In the genomic region with DNA sequence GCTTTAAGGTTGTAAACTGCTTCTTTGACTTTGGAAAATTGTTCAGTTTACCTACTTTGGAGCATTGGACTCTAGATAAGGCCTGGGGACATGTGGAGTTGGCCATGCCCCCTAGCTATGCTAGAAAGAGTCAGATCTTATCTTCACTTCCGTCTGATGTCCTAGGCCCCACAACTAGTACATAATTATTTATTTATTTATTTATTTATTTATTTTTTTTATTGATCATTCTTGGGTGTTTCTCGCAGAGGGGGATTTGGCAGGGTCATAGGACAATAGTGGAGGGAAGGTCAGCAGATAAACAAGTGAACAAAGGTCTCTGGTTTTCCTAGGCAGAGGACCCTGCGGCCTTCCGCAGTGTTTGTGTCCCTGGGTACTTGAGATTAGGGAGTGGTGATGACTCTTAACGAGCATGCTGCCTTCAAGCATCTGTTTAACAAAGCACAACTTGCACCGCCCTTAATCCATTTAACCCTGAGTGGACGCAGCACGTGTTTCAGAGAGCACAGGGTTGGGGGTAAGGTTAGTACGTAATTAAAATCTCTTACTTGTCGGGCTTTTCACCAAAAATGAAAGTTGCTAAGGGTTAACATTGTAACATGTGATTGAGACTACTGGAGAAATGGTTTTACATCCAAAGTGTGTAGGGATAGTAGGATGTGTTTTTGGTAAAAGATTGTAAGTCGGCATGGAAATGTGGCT, we compare ENCODE assay signal across 1 cellular context.
TF ChIP-seq lines count a peak whose summit lies in the region.
"Not testable (repeated sequence)": the region's sequence is repeated elsewhere in the genome, so short reads cannot be mapped to it uniquely, and the experiment has no call there.

No MANE protein-coding gene starts in this region.

TF ChIP-seq in K562, 482 proteins besides CTCF, POLR2A, EP300 and RAD21 (continued from another document and continues in another):
- TF ChIP-seq FOXM1 (IDR thresholded peaks at IDR 0.05; ENCODE audit: low read depth) (0 out of 2 replicates have a peak, but pooled peaks have one; percentile 36), USF2 (CRISPR knock-in tag; IDR thresholded peaks at IDR 0.05) (peak; percentile 58), TAF9B (IDR thresholded peaks at IDR 0.05; ENCODE audit: partially characterized antibody) (peak; percentile 78), ATF7 (IDR thresholded peaks at IDR 0.05) (0 out of 2 replicates have a peak, but pooled peaks have one; percentile 9), ZEB2 (IDR thresholded peaks at IDR 0.05) (0 out of 2 replicates have a peak, but pooled peaks have one; percentile 13), TEAD1 (CRISPR knock-in tag; IDR thresholded peaks at IDR 0.05) (0 out of 4 replicates have a peak, but pooled peaks of 1 of the 2 experiments have one; percentile 45), SUPT5H (IDR thresholded peaks at IDR 0.05) (peak; percentile 75), KLF6 (CRISPR knock-in tag; IDR thresholded peaks at IDR 0.05; ENCODE audit: borderline replicate concordance) (0 out of 2 replicates have a peak, but pooled peaks have one; percentile 32), TEAD4 (IDR thresholded peaks at IDR 0.05; ENCODE audit: low read length) (peak; percentile 37), FOSL1 (tag; conservative IDR thresholded peaks at IDR 0.05) (peak; percentile 60), PML (IDR thresholded peaks at IDR 0.05; ENCODE audit: low read length) (0 out of 2 replicates have a peak, but pooled peaks have one; percentile 11), NFIC (IDR thresholded peaks at IDR 0.05) (peak; percentile 31; the same call in 1 of the 2 replicates), ZKSCAN8 (CRISPR knock-in tag; IDR thresholded peaks at IDR 0.05) (0 out of 2 replicates have a peak, but pooled peaks have one; percentile 50), CXXC5 (CRISPR knock-in tag; IDR thresholded peaks at IDR 0.05) (peak; percentile 59; the same call in 1 of the 2 replicates), KDM1A (IDR thresholded peaks at IDR 0.05) (peak; percentile 83 to 85), ZBTB17 (CRISPR knock-in tag; IDR thresholded peaks at IDR 0.05) (0 out of 2 replicates have a peak, but pooled peaks have one; percentile 20), TAF1 (IDR thresholded peaks at IDR 0.05; ENCODE audit: control insufficient read depth, extremely low read depth, insufficient read depth, low read length, severe bottlenecking) (peak; percentile 32), L3MBTL2 (IDR thresholded peaks at IDR 0.05) (peak; percentile 96), SOX6 (IDR thresholded peaks at IDR 0.05) (peak; percentile 88), ARID1B (IDR thresholded peaks at IDR 0.05) (peak; percentile 84), ATF1 (tag; IDR thresholded peaks at IDR 0.05) (peak; percentile 63), VEZF1 (CRISPR knock-in tag; IDR thresholded peaks at IDR 0.05) (peak; percentile 48), ZFX (CRISPR knock-in tag; IDR thresholded peaks at IDR 0.05) (0 out of 2 replicates have a peak, but pooled peaks have one; percentile 35), RBFOX2 (IDR thresholded peaks at IDR 0.05; ENCODE audit: low read depth, low read length) (peak; percentile 31; the same call in 1 of the 2 replicates)
- not testable (repeated sequence) for TF ChIP-seq FOXM1 (CRISPR knock-in tag; IDR thresholded peaks at IDR 0.05; ENCODE audit: low read depth); TEAD4 (CRISPR knock-in tag; IDR thresholded peaks at IDR 0.05; ENCODE audit: borderline replicate concordance); ATF1 (CRISPR knock-in tag; IDR thresholded peaks at IDR 0.05)
- TF ChIP-seq, protein P1, sequence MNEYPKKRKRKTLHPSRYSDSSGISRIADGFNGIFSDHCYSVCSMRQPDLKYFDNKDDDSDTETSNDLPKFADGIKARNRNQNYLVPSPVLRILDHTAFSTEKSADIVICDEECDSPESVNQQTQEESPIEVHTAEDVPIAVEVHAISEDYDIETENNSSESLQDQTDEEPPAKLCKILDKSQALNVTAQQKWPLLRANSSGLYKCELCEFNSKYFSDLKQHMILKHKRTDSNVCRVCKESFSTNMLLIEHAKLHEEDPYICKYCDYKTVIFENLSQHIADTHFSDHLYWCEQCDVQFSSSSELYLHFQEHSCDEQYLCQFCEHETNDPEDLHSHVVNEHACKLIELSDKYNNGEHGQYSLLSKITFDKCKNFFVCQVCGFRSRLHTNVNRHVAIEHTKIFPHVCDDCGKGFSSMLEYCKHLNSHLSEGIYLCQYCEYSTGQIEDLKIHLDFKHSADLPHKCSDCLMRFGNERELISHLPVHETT (CRISPR knock-in tag; conservative IDR thresholded peaks at IDR 0.05 in 1 of 2, IDR thresholded peaks at IDR 0.05 in 1 of 2), result peak in 1 of 2 experiments; percentile 54; a peak in 1 of 4 replicates
- TF ChIP-seq, protein P2, sequence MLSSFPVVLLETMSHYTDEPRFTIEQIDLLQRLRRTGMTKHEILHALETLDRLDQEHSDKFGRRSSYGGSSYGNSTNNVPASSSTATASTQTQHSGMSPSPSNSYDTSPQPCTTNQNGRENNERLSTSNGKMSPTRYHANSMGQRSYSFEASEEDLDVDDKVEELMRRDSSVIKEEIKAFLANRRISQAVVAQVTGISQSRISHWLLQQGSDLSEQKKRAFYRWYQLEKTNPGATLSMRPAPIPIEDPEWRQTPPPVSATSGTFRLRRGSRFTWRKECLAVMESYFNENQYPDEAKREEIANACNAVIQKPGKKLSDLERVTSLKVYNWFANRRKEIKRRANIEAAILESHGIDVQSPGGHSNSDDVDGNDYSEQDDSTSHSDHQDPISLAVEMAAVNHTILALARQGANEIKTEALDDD (IDR thresholded peaks at IDR 0.05), result peak; percentile 98
- TF ChIP-seq, protein P3, sequence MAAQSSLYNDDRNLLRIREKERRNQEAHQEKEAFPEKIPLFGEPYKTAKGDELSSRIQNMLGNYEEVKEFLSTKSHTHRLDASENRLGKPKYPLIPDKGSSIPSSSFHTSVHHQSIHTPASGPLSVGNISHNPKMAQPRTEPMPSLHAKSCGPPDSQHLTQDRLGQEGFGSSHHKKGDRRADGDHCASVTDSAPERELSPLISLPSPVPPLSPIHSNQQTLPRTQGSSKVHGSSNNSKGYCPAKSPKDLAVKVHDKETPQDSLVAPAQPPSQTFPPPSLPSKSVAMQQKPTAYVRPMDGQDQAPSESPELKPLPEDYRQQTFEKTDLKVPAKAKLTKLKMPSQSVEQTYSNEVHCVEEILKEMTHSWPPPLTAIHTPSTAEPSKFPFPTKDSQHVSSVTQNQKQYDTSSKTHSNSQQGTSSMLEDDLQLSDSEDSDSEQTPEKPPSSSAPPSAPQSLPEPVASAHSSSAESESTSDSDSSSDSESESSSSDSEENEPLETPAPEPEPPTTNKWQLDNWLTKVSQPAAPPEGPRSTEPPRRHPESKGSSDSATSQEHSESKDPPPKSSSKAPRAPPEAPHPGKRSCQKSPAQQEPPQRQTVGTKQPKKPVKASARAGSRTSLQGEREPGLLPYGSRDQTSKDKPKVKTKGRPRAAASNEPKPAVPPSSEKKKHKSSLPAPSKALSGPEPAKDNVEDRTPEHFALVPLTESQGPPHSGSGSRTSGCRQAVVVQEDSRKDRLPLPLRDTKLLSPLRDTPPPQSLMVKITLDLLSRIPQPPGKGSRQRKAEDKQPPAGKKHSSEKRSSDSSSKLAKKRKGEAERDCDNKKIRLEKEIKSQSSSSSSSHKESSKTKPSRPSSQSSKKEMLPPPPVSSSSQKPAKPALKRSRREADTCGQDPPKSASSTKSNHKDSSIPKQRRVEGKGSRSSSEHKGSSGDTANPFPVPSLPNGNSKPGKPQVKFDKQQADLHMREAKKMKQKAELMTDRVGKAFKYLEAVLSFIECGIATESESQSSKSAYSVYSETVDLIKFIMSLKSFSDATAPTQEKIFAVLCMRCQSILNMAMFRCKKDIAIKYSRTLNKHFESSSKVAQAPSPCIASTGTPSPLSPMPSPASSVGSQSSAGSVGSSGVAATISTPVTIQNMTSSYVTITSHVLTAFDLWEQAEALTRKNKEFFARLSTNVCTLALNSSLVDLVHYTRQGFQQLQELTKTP (IDR thresholded peaks at IDR 0.05; ENCODE audit: low read depth in 1 of 2, partially characterized antibody in 2 of 2), result peak; percentile 74 to 77
- TF ChIP-seq, protein P4, sequence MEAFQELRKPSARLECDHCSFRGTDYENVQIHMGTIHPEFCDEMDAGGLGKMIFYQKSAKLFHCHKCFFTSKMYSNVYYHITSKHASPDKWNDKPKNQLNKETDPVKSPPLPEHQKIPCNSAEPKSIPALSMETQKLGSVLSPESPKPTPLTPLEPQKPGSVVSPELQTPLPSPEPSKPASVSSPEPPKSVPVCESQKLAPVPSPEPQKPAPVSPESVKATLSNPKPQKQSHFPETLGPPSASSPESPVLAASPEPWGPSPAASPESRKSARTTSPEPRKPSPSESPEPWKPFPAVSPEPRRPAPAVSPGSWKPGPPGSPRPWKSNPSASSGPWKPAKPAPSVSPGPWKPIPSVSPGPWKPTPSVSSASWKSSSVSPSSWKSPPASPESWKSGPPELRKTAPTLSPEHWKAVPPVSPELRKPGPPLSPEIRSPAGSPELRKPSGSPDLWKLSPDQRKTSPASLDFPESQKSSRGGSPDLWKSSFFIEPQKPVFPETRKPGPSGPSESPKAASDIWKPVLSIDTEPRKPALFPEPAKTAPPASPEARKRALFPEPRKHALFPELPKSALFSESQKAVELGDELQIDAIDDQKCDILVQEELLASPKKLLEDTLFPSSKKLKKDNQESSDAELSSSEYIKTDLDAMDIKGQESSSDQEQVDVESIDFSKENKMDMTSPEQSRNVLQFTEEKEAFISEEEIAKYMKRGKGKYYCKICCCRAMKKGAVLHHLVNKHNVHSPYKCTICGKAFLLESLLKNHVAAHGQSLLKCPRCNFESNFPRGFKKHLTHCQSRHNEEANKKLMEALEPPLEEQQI (IDR thresholded peaks at IDR 0.05), result peak; percentile 64; the same call in 1 of the 2 replicates
- TF ChIP-seq, protein P5, sequence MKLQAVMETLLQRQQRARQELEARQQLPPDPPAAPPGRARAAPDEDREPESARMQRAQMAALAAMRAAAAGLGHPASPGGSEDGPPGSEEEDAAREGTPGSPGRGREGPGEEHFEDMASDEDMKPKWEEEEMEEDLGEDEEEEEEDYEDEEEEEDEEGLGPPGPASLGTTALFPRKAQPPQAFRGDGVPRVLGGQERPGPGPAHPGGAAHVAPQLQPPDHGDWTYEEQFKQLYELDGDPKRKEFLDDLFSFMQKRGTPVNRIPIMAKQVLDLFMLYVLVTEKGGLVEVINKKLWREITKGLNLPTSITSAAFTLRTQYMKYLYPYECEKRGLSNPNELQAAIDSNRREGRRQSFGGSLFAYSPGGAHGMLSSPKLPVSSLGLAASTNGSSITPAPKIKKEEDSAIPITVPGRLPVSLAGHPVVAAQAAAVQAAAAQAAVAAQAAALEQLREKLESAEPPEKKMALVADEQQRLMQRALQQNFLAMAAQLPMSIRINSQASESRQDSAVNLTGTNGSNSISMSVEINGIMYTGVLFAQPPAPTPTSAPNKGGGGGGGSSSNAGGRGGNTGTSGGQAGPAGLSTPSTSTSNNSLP (IDR thresholded peaks at IDR 0.05; ENCODE audit: borderline replicate concordance, low read depth, low read length), result 0 out of 2 replicates have a peak, but pooled peaks have one; percentile 12
- TF ChIP-seq, protein P6, sequence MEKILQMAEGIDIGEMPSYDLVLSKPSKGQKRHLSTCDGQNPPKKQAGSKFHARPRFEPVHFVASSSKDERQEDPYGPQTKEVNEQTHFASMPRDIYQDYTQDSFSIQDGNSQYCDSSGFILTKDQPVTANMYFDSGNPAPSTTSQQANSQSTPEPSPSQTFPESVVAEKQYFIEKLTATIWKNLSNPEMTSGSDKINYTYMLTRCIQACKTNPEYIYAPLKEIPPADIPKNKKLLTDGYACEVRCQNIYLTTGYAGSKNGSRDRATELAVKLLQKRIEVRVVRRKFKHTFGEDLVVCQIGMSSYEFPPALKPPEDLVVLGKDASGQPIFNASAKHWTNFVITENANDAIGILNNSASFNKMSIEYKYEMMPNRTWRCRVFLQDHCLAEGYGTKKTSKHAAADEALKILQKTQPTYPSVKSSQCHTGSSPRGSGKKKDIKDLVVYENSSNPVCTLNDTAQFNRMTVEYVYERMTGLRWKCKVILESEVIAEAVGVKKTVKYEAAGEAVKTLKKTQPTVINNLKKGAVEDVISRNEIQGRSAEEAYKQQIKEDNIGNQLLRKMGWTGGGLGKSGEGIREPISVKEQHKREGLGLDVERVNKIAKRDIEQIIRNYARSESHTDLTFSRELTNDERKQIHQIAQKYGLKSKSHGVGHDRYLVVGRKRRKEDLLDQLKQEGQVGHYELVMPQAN (IDR thresholded peaks at IDR 0.05; ENCODE audit: borderline replicate concordance), result peak; percentile 86
